ENCODE assay signal across 1 cellular context in genomic region chr2:241637233-241638062, GRCh38.
TF ChIP-seq lines count a peak whose summit lies in the region.

Gene ATG4B, plus strand, starts transcription at chr2:241637693. Its CDS starts 22 bp downstream, at chr2:241637715.

TF ChIP-seq in HepG2, 621 proteins besides CTCF, POLR2A, EP300 and RAD21 (continued from another document):
- peak; percentile 63; the same call in 1 of the 2 replicates for TF ChIP-seq TOE1 (CRISPR knock-in tag; IDR thresholded peaks at IDR 0.05)
- no peak; the same call in 1 of the 2 replicates for TF ChIP-seq HOMEZ (CRISPR knock-in tag; IDR thresholded peaks at IDR 0.05; ENCODE audit: low read depth)
- TF ChIP-seq CBFB (CRISPR knock-in tag; IDR thresholded peaks at IDR 0.05), result peak; percentile 93
- TF ChIP-seq RAD51 (IDR thresholded peaks at IDR 0.05; ENCODE audit: borderline replicate concordance), result no peak
- peak; percentile 9 for TF ChIP-seq ZNF18 (CRISPR knock-in tag; IDR thresholded peaks at IDR 0.05; ENCODE audit: insufficient replicate concordance)
- peak; percentile 72; the same call in 1 of the 2 replicates for TF ChIP-seq ZNF446 (CRISPR knock-in tag; IDR thresholded peaks at IDR 0.05)
- no peak for TF ChIP-seq ZKSCAN5 (CRISPR knock-in tag; IDR thresholded peaks at IDR 0.05)
- TF ChIP-seq ZNF776 (CRISPR knock-in tag; IDR thresholded peaks at IDR 0.05), result peak; percentile 56; the same call in 1 of the 2 replicates
- peak; percentile 82 for TF ChIP-seq ZNF407 (CRISPR knock-in tag; IDR thresholded peaks at IDR 0.05; ENCODE audit: not compliant biosample characterization)
- TF ChIP-seq PRDM15 (CRISPR knock-in tag; IDR thresholded peaks at IDR 0.05), result peak; percentile 51; the same call in 1 of the 2 replicates
- no peak for TF ChIP-seq STAG1 (CRISPR knock-in tag; IDR thresholded peaks at IDR 0.05)
- no peak for TF ChIP-seq ZNF597 (CRISPR knock-in tag; IDR thresholded peaks at IDR 0.05)
- peak; percentile 87 for TF ChIP-seq SKI (IDR thresholded peaks at IDR 0.05; ENCODE audit: partially characterized antibody)
- TF ChIP-seq KAT7 (CRISPR knock-in tag; IDR thresholded peaks at IDR 0.05; ENCODE audit: borderline replicate concordance), result peak; percentile 65; the same call in 1 of the 2 replicates
- peak; percentile 96 for TF ChIP-seq ZFP82 (CRISPR knock-in tag; IDR thresholded peaks at IDR 0.05; ENCODE audit: borderline replicate concordance)
- TF ChIP-seq FOXP1 (IDR thresholded peaks at IDR 0.05), result no peak
- TF ChIP-seq FOXP1 (CRISPR knock-in tag; IDR thresholded peaks at IDR 0.05), result peak; percentile 47; the same call in 1 of the 2 replicates
- no peak for TF ChIP-seq RNF219 (CRISPR knock-in tag; IDR thresholded peaks at IDR 0.05)
- peak; percentile 65; the same call in 1 of the 2 replicates for TF ChIP-seq TFDP1 (CRISPR knock-in tag; IDR thresholded peaks at IDR 0.05; ENCODE audit: borderline replicate concordance)
- TF ChIP-seq MAFF (IDR thresholded peaks at IDR 0.05; ENCODE audit: low read depth, low read length), result no peak
- no peak for TF ChIP-seq THYN1 (CRISPR knock-in tag; IDR thresholded peaks at IDR 0.05; ENCODE audit: borderline replicate concordance, low read depth)
- 0 out of 2 replicates have a peak, but pooled peaks have one; percentile 76 for TF ChIP-seq MAF1 (CRISPR knock-in tag; IDR thresholded peaks at IDR 0.05; ENCODE audit: borderline replicate concordance)
- no peak for TF ChIP-seq MED8 (CRISPR knock-in tag; IDR thresholded peaks at IDR 0.05; ENCODE audit: insufficient replicate concordance)
- peak; percentile 64; the same call in 1 of the 2 replicates for TF ChIP-seq DRAP1 (CRISPR knock-in tag; IDR thresholded peaks at IDR 0.05)
- TF ChIP-seq ZNF34 (CRISPR knock-in tag; IDR thresholded peaks at IDR 0.05; ENCODE audit: borderline replicate concordance), result peak; percentile 90; the same call in 1 of the 2 replicates
- no peak for TF ChIP-seq ELF4 (CRISPR knock-in tag; IDR thresholded peaks at IDR 0.05; ENCODE audit: borderline replicate concordance)
